In genomic region chr5:159107308-159107707, GRCh38 we compare ENCODE assay signal across 11 cellular contexts. TPM values are rescaled to one million over a fixed set of nuclear protein-coding genes. Genes with fewer than 3 reads are reported as not detected.
DNase-seq lines count a peak whose midpoint lies in the region; ATAC-seq and TF ChIP-seq lines count a peak whose summit lies in the region.
"Had no signal": no experiment of that assay in that cellular context is flagged by ENCODE, and none has a peak within 500 bp of the region (broad histone marks: within the 10 kb centered on the region; RNA-seq: fewer than 3 reads in every experiment).

No MANE protein-coding gene starts in this region.

- H3K4me3 Mint-ChIP-seq in activated naive CD4-positive, alpha-beta T cell treated with anti-CD3 and anti-CD28 coated beads, Interleukin-2, amount 10 ng/mL, durations not matched to agents 7 days and 5 days = peak overlapping the region; percentile 61
- peak overlapping the region; percentile 60 to 99 (median 94) for H3K4me3 Mint-ChIP-seq in IgD-negative memory B cell
- H3K4me3 Mint-ChIP-seq in chondrocyte (ENCODE audit: unreplicated experiment) = peak overlapping the region; percentile 91
- H3K4me3 Mint-ChIP-seq in stimulated activated naive B cell treated with anti-CD40 and anti-IgM and Interleukin-4, amounts not matched to agents 10 μg/mL and 1 μg/mL and 100 μg/mL, for 72 hours = peak overlapping the region; percentile 91 to 95

- H3K27me3 Mint-ChIP-seq in activated naive CD4-positive, alpha-beta T cell treated with anti-CD3 and anti-CD28 coated beads, Interleukin-2, amount 10 ng/mL, durations not matched to agents 7 days and 5 days = peaks cover 73% of the 10 kb centered on the region
- H3K27me3 Mint-ChIP-seq in IgD-negative memory B cell (no peaks in the 10 kb centered on the region), chondrocyte (ENCODE audit: low read depth) (no peaks in the 10 kb centered on the region)
- H3K27me3 Mint-ChIP-seq in stimulated activated naive B cell treated with anti-CD40 and anti-IgM and Interleukin-4, amounts not matched to agents 10 μg/mL and 1 μg/mL and 100 μg/mL, for 72 hours = no peaks in the 10 kb centered on the region

- CTCF ChIA-PET in activated naive CD4-positive, alpha-beta T cell treated with anti-CD3 and anti-CD28 coated beads, Interleukin-2, amount 10 ng/mL, durations not matched to agents 7 days and 5 days (lab: Charles Lee) = interaction anchor here (0.6 to 8.6 kb wide), 27 partner anchors 8 to 1362 kb away, joined by 3 to 174 read pairs (median 4); no protein-coding TSS in a partner anchor

- no peak for DNase-seq in activated naive CD4-positive, alpha-beta T cell treated with anti-CD3 and anti-CD28 coated beads, Interleukin-2, amount 10 ng/mL, durations not matched to agents 7 days and 5 days
- no peak for DNase-seq in activated naive CD4-positive, alpha-beta T cell treated with anti-CD3 and anti-CD28 coated beads, Interleukin-2, amount 50 U/mL, for 72 hours (ENCODE audit: low spot score in 2 of 2)
- no peak for DNase-seq in chondrocyte (ENCODE audit: low spot score)
- no peak for DNase-seq in stimulated activated naive B cell treated with anti-CD40 and anti-IgM and Interleukin-4, amounts not matched to agents 10 μg/mL and 1 μg/mL and 100 μg/mL, for 72 hours
- no peak for DNase-seq in SIG-M5 treated with dmso at 0.1 percent for 504 hours (lab: John Stamatoyannopoulos, UW; ENCODE audit: unreplicated experiment)
- DNase-seq in amniotic stem cell (lab: John Stamatoyannopoulos, UW) = no peak

- TF ChIP-seq CTCF in chondrocyte (IDR thresholded peaks at IDR 0.05) = no peak

- H3K9me3 Mint-ChIP-seq in activated naive CD4-positive, alpha-beta T cell treated with anti-CD3 and anti-CD28 coated beads, Interleukin-2, amount 10 ng/mL, durations not matched to agents 7 days and 5 days = no peaks in the 10 kb centered on the region
- H3K9me3 Mint-ChIP-seq in activated naive CD4-positive, alpha-beta T cell treated with anti-CD3 and anti-CD28 coated beads, Interleukin-2, amount 50 U/mL, for 72 hours = no peaks in the 10 kb centered on the region
- H3K9me3 Mint-ChIP-seq in IgD-negative memory B cell (no peaks in the 10 kb centered on the region), chondrocyte (ENCODE audit: low read depth) (no peaks in the 10 kb centered on the region)
- H3K9me3 Mint-ChIP-seq in stimulated activated naive B cell treated with anti-CD40 and anti-IgM and Interleukin-4, amounts not matched to agents 10 μg/mL and 1 μg/mL and 100 μg/mL, for 72 hours = no peaks in the 10 kb centered on the region
- H3K9me3 Mint-ChIP-seq: activated CD4-positive, alpha-beta memory T cell treated with anti-CD3 and anti-CD28 coated beads, Interleukin-2, amount 10 ng/mL, durations not matched to agents 7 days and 5 days; activated T-cell treated with anti-CD3 and anti-CD28 coated beads, Interleukin-2, amount 50 U/mL, for 4 hours had no signal

- H3K36me3 Mint-ChIP-seq in activated naive CD4-positive, alpha-beta T cell treated with anti-CD3 and anti-CD28 coated beads, Interleukin-2, amount 10 ng/mL, durations not matched to agents 7 days and 5 days = no peaks in the 10 kb centered on the region
- H3K36me3 Mint-ChIP-seq in activated naive CD4-positive, alpha-beta T cell treated with anti-CD3 and anti-CD28 coated beads, Interleukin-2, amount 50 U/mL, for 72 hours = no peaks in the 10 kb centered on the region
- H3K36me3 Mint-ChIP-seq in IgD-negative memory B cell (no peaks in the 10 kb centered on the region), chondrocyte (ENCODE audit: low read depth) (peaks cover 3% of the 10 kb centered on the region)
- H3K36me3 Mint-ChIP-seq in stimulated activated naive B cell treated with anti-CD40 and anti-IgM and Interleukin-4, amounts not matched to agents 10 μg/mL and 1 μg/mL and 100 μg/mL, for 72 hours = peaks cover 11 to 32% of the 10 kb centered on the region in 2 donors

- H3K27ac Mint-ChIP-seq in activated naive CD4-positive, alpha-beta T cell treated with anti-CD3 and anti-CD28 coated beads, Interleukin-2, amount 10 ng/mL, durations not matched to agents 7 days and 5 days = no peak overlapping the region
- no peak overlapping the region for H3K27ac Mint-ChIP-seq in activated naive CD4-positive, alpha-beta T cell treated with anti-CD3 and anti-CD28 coated beads, Interleukin-2, amount 50 U/mL, for 72 hours
- H3K27ac Mint-ChIP-seq in IgD-negative memory B cell (peak overlapping the region in 1 of 3 donors; percentile 100), chondrocyte (ENCODE audit: unreplicated experiment) (no peak overlapping the region)
- no peak overlapping the region for H3K27ac Mint-ChIP-seq in stimulated activated naive B cell treated with anti-CD40 and anti-IgM and Interleukin-4, amounts not matched to agents 10 μg/mL and 1 μg/mL and 100 μg/mL, for 72 hours
- H3K27ac Mint-ChIP-seq: activated CD4-positive, alpha-beta memory T cell treated with anti-CD3 and anti-CD28 coated beads, Interleukin-2, amount 10 ng/mL, durations not matched to agents 7 days and 5 days had no signal

- H3K4me1 Mint-ChIP-seq in activated naive CD4-positive, alpha-beta T cell treated with anti-CD3 and anti-CD28 coated beads, Interleukin-2, amount 10 ng/mL, durations not matched to agents 7 days and 5 days = peaks cover 21% of the 10 kb centered on the region
- peaks cover 27 to 35% (median 28%) of the 10 kb centered on the region in 3 donors for H3K4me1 Mint-ChIP-seq in IgD-negative memory B cell
- H3K4me1 Mint-ChIP-seq in chondrocyte (ENCODE audit: low read depth) = peaks cover 31% of the 10 kb centered on the region
- H3K4me1 Mint-ChIP-seq in stimulated activated naive B cell treated with anti-CD40 and anti-IgM and Interleukin-4, amounts not matched to agents 10 μg/mL and 1 μg/mL and 100 μg/mL, for 72 hours = peaks cover 39 to 49% of the 10 kb centered on the region in 2 donors

- no peak for ATAC-seq in activated naive CD4-positive, alpha-beta T cell treated with anti-CD3 and anti-CD28 coated beads, Interleukin-2, amount 50 U/mL, for 72 hours
- no peak for ATAC-seq in stimulated activated naive B cell treated with anti-CD40 and anti-IgM and Interleukin-4, amounts not matched to agents 10 μg/mL and 1 μg/mL and 100 μg/mL, for 72 hours (replicated peaks)
- no peak for ATAC-seq in GM21723 (IDR thresholded peaks at IDR 0.05; ENCODE audit: unreplicated experiment)

RNA-seq across cellular contexts. Expression of gene EBF1, which starts 7.6 kb away (rescaled TPM):
- total RNA-seq in activated naive CD4-positive, alpha-beta T cell treated with anti-CD3 and anti-CD28 coated beads, Interleukin-2, amount 50 U/mL, for 72 hours = under 1 TPM; 0.41 to 0.52 TPM
- polyA plus RNA-seq in IgD-negative memory B cell = 47.0 TPM
- 60.9 to 71.5 TPM (median 67.9 TPM) in 3 replicates for total RNA-seq in chondrocyte
- total RNA-seq: HT-29 had no signal

Comparison
In these comparisons a context has a peak if more than half of its experiments do, and no peak if none do; other contexts are left out.
1. RNA of gene EBF1, which starts 7.6 kb away (total RNA-seq): 60.9 to 71.5 TPM in chondrocyte; 0.41 to 0.52 TPM in activated naive CD4-positive, alpha-beta T cell treated with anti-CD3 and anti-CD28 coated beads, Interleukin-2, amount 50 U/mL, for 72 hours; every median in the first group is over 10 times any median in the second.
2. Peak in every context shown above with its lines, with median percentiles within 50 percentile points of each other: H3K4me3 Mint-ChIP-seq.